In genomic region chr2:150846691-150847090, GRCh38 we compare ENCODE assay signal across 26 cellular contexts.
DNase-seq lines count a peak whose midpoint lies in the region; ATAC-seq and TF ChIP-seq lines count a peak whose summit lies in the region.
"Had no signal": no experiment of that assay in that cellular context is flagged by ENCODE, and none has a peak within 500 bp of the region (broad histone marks: within the 10 kb centered on the region; RNA-seq: fewer than 3 reads in every experiment).

No MANE protein-coding gene starts in this region.

- H3K9me3 ChIP-seq in SK-N-MC (ENCODE audit: low read depth, low read length): no peaks in the 10 kb centered on the region
- H3K9me3 ChIP-seq: MG63, SK-N-SH had no signal

- H3K27ac Mint-ChIP-seq in neural crest cell (ENCODE audit: unreplicated experiment): peak overlapping the region; percentile 53
- no peak overlapping the region for H3K27ac Mint-ChIP-seq in stimulated activated effector memory CD8-positive, alpha-beta T cell treated with anti-CD3 and anti-CD28 coated beads, Interleukin-12 subunit alpha, Interleukin-12 subunit beta, amount 100 ng/mL, for 72 hours
- H3K27ac Mint-ChIP-seq: CD4-positive, alpha-beta memory T cell had no signal

- no peaks in the 10 kb centered on the region for H3K27me3 ChIP-seq in H7 (ENCODE audit: control insufficient read depth, insufficient read depth, low read length)
- H3K27me3 ChIP-seq: MG63 had no signal

- no peaks in the 10 kb centered on the region for H3K27me3 Mint-ChIP-seq in neural crest cell (ENCODE audit: low read depth)

- no peak overlapping the region for H3K4me3 Mint-ChIP-seq in neural crest cell
- H3K4me3 Mint-ChIP-seq in stimulated activated effector memory CD8-positive, alpha-beta T cell treated with anti-CD3 and anti-CD28 coated beads, Interleukin-12 subunit alpha, Interleukin-12 subunit beta, amount 100 ng/mL, for 72 hours: no peak overlapping the region
- H3K4me3 Mint-ChIP-seq: CD4-positive, alpha-beta memory T cell had no signal

- H3K9ac ChIP-seq in SK-N-MC (ENCODE audit: insufficient read length): peak overlapping the region; percentile 42
- H3K9ac ChIP-seq: SK-N-SH had no signal

- peaks cover 12% of the 10 kb centered on the region for H3K9me3 Mint-ChIP-seq in neural crest cell
- no peaks in the 10 kb centered on the region for H3K9me3 Mint-ChIP-seq in stimulated activated effector memory CD8-positive, alpha-beta T cell treated with anti-CD3 and anti-CD28 coated beads, Interleukin-12 subunit alpha, Interleukin-12 subunit beta, amount 100 ng/mL, for 72 hours

- DNase-seq in H7 (peak; percentile 7), SK-N-MC (ENCODE audit: low read depth, low spot score) (no peak), iPS-NIHi11 (ENCODE audit: low spot score) (peak; percentile 22), neural crest cell (ENCODE audit: low read depth, low spot score) (no peak), RPMI8226 (no peak), amygdala (lab: John Stamatoyannopoulos, UW) (no peak)
- DNase-seq in stimulated activated effector memory CD8-positive, alpha-beta T cell treated with anti-CD3 and anti-CD28 coated beads, Interleukin-12 subunit alpha, Interleukin-12 subunit beta, amount 100 ng/mL, for 72 hours (ENCODE audit: low spot score in 2 of 2): no peak
- DNase-seq: C1 segment of cervical spinal cord; CD4-positive, alpha-beta memory T cell; COR-L47; DMS53; KBM-7; MG63; NCI-H1105 treated with DMSO at 0.1 percent for 48 hours; NCI-H146; NCI-H1930; NCI-H446; NCI-H526; NCI-H82; NK-92 treated with Interleukin-12 subunit alpha and Interleukin-12 subunit beta, amount 100 ng/mL, for 24 hours; SIG-M5; SK-N-SH; SW 1271 had no signal

- H3K4me3 ChIP-seq in H7 (ENCODE audit: insufficient read depth, low read depth, low read length) (no peak overlapping the region), SK-N-MC (no peak overlapping the region)
- H3K4me3 ChIP-seq: MG63 had no signal

- H3K36me3 ChIP-seq in H7 (replicated peaks; ENCODE audit: control insufficient read depth, insufficient read depth, low read length) (no peaks in the 10 kb centered on the region), SK-N-MC (ENCODE audit: insufficient read depth, low read length) (no peaks in the 10 kb centered on the region)
- H3K36me3 ChIP-seq: MG63 had no signal

- no peak overlapping the region for H3K27ac ChIP-seq in SK-N-MC
- H3K27ac ChIP-seq: HL-60 had no signal

- peaks cover 11% of the 10 kb centered on the region for H3K36me3 Mint-ChIP-seq in neural crest cell (ENCODE audit: low read depth)
- H3K36me3 Mint-ChIP-seq in stimulated activated effector memory CD8-positive, alpha-beta T cell treated with anti-CD3 and anti-CD28 coated beads, Interleukin-12 subunit alpha, Interleukin-12 subunit beta, amount 100 ng/mL, for 72 hours: no peaks in the 10 kb centered on the region
- H3K36me3 Mint-ChIP-seq: CD4-positive, alpha-beta memory T cell had no signal

- H3K4me1 Mint-ChIP-seq in neural crest cell: peaks cover 47% of the 10 kb centered on the region
- H3K4me1 Mint-ChIP-seq in stimulated activated effector memory CD8-positive, alpha-beta T cell treated with anti-CD3 and anti-CD28 coated beads, Interleukin-12 subunit alpha, Interleukin-12 subunit beta, amount 100 ng/mL, for 72 hours: no peaks in the 10 kb centered on the region
- H3K4me1 Mint-ChIP-seq: CD4-positive, alpha-beta memory T cell had no signal

- ATAC-seq in GM21367 (IDR thresholded peaks at IDR 0.05; ENCODE audit: unreplicated experiment): no peak
- no peak for ATAC-seq in stimulated activated effector memory CD8-positive, alpha-beta T cell treated with anti-CD3 and anti-CD28 coated beads, Interleukin-12 subunit alpha, Interleukin-12 subunit beta, amount 100 ng/mL, for 72 hours
- ATAC-seq: Panc1 had no signal

- no peak for TF ChIP-seq CTCF in neural crest cell (conservative IDR thresholded peaks at IDR 0.05)

Comparison
In these comparisons a context has a peak if more than half of its experiments do, and no peak if none do; other contexts are left out.
1. DNase-seq: peak in H7 (single experiment) and iPS-NIHi11 (single experiment); none in SK-N-MC (single experiment), neural crest cell (single experiment), RPMI8226 (single experiment), amygdala (0 of 56) and stimulated activated effector memory CD8-positive, alpha-beta T cell treated with anti-CD3 and anti-CD28 coated beads, Interleukin-12 subunit alpha, Interleukin-12 subunit beta, amount 100 ng/mL, for 72 hours (0 of 2).